ENCODE assay signal across 13 cellular contexts in the genomic region with DNA sequence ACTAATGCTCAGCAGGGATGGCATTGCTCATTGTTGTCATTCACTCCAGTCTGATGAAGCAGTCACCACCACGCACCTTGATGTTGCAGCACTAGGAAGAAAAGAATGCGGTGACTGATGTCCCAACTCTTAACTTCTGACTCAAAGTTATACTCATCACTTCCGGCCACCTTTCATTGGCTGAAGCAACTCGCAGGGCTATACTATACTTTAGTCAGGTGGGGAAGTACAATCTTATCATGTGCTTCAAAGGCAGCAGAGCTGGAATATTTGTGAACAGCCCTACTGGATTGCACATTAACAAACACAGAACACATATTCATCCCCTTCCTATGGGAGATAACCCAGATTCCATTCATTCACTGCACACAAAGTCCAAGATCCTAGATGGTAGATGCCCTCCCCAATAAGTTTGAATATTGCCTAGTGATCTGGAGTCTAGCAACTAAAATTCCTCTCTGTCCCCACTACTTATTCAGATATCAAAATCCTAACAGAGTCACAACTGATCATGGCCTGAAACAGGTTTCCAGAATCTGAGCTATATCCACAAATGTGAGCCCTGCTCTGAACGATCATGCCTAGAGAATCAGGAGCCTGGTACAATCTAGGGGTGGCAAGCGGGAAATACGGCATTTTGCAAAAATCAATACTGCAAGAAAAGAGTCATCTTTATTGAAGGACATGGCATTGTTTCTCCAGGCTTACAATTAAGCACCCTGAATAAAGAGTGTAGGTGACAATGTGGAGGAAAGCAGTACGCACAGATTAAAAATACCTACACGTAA. TPM values are rescaled to one million over a fixed set of nuclear protein-coding genes. Genes with fewer than 3 reads are reported as not detected.
DNase-seq lines count a peak whose midpoint lies in the region; ATAC-seq, FAIRE-seq and TF ChIP-seq lines count a peak whose summit lies in the region.
"Had no signal": no experiment of that assay in that cellular context is flagged by ENCODE, and none has a peak within 500 bp of the region (broad histone marks: within the 10 kb centered on the region; RNA-seq: fewer than 3 reads in every experiment).

No MANE protein-coding gene starts in this region.

- TF ChIP-seq CTCF in fibroblast of mammary gland (conservative IDR thresholded peaks at IDR 0.05; ENCODE audit: control insufficient read depth, insufficient read depth, low read depth, low read length) (no peak), thyroid gland (IDR thresholded peaks at IDR 0.05) (no peak)

- 87 to 96% methylated on average over 9 of the region's 9 CpGs for WGBS in thyroid gland, 2 donors

- intact Hi-C loops in thyroid gland (cut with DNase I) = no loop called here

- DNase-seq in activated naive CD4-positive, alpha-beta T cell treated with anti-CD3 and anti-CD28 coated beads, Interleukin-2, amount 50 U/mL, for 72 hours (ENCODE audit: low spot score in 2 of 2) = no peak
- no peak for DNase-seq in activated naive CD4-positive, alpha-beta T cell treated with anti-CD3 and anti-CD28 coated beads, Interleukin-2, amount 10 ng/mL, durations not matched to agents 7 days and 5 days
- DNase-seq in RCC 7860 (ENCODE audit: low spot score) (peak; percentile 96), fibroblast of mammary gland (ENCODE audit: low read depth) (peak; percentile 72), urothelium cell line (ENCODE audit: low spot score) (peak; percentile 39), thyroid gland (no peak)
- DNase-seq: activated T-cell treated with anti-CD3 and anti-CD28 coated beads for 4 hours; BE2C; NCI-H1436 treated with DMSO at 0.1 percent for 48 hours; stimulated activated naive CD4-positive, alpha-beta T cell treated with Interleukin-2 at 50 U/mL for 16 hours had no signal

- H3K9me3 Mint-ChIP-seq in activated naive CD4-positive, alpha-beta T cell treated with anti-CD3 and anti-CD28 coated beads, Interleukin-2, amount 50 U/mL, for 72 hours = no peaks in the 10 kb centered on the region
- no peaks in the 10 kb centered on the region for H3K9me3 Mint-ChIP-seq in activated naive CD4-positive, alpha-beta T cell treated with anti-CD3 and anti-CD28 coated beads, Interleukin-2, amount 10 ng/mL, durations not matched to agents 7 days and 5 days
- H3K9me3 Mint-ChIP-seq: central memory CD8-positive, alpha-beta T cell had no signal

- no peaks in the 10 kb centered on the region for H3K9me3 ChIP-seq in thyroid gland
- H3K9me3 ChIP-seq: BE2C had no signal

- H3K36me3 ChIP-seq in thyroid gland = no peaks in the 10 kb centered on the region
- H3K36me3 ChIP-seq: BE2C had no signal

- no peak overlapping the region for H3K27ac Mint-ChIP-seq in activated naive CD4-positive, alpha-beta T cell treated with anti-CD3 and anti-CD28 coated beads, Interleukin-2, amount 50 U/mL, for 72 hours
- H3K27ac Mint-ChIP-seq in activated naive CD4-positive, alpha-beta T cell treated with anti-CD3 and anti-CD28 coated beads, Interleukin-2, amount 10 ng/mL, durations not matched to agents 7 days and 5 days = no peak overlapping the region

- CTCF ChIA-PET in activated naive CD4-positive, alpha-beta T cell treated with anti-CD3 and anti-CD28 coated beads, Interleukin-2, amount 10 ng/mL, durations not matched to agents 7 days and 5 days (lab: Charles Lee) = no interaction called here

- peaks cover 4 to 6% of the 10 kb centered on the region in 2 donors for H3K36me3 Mint-ChIP-seq in activated naive CD4-positive, alpha-beta T cell treated with anti-CD3 and anti-CD28 coated beads, Interleukin-2, amount 50 U/mL, for 72 hours
- H3K36me3 Mint-ChIP-seq in activated naive CD4-positive, alpha-beta T cell treated with anti-CD3 and anti-CD28 coated beads, Interleukin-2, amount 10 ng/mL, durations not matched to agents 7 days and 5 days = peaks cover 2% of the 10 kb centered on the region

- H3K27me3 ChIP-seq in thyroid gland = no peaks in the 10 kb centered on the region
- H3K27me3 ChIP-seq: BE2C had no signal

- H3K4me3 Mint-ChIP-seq in activated naive CD4-positive, alpha-beta T cell treated with anti-CD3 and anti-CD28 coated beads, Interleukin-2, amount 10 ng/mL, durations not matched to agents 7 days and 5 days = no peak overlapping the region
- H3K4me3 Mint-ChIP-seq: central memory CD8-positive, alpha-beta T cell had no signal

- H3K4me1 Mint-ChIP-seq in activated naive CD4-positive, alpha-beta T cell treated with anti-CD3 and anti-CD28 coated beads, Interleukin-2, amount 10 ng/mL, durations not matched to agents 7 days and 5 days = peaks cover 13% of the 10 kb centered on the region

- no peak for TF ChIP-seq POLR2A in thyroid gland (IDR thresholded peaks at IDR 0.05)

- peaks cover 0 to 4% of the 10 kb centered on the region in 2 donors for H3K4me1 ChIP-seq in thyroid gland
- H3K4me1 ChIP-seq: BE2C had no signal

- FAIRE-seq in RCC 7860 (lab: Jason Lieb, UNC) = peak; percentile 89
- no peak for FAIRE-seq in urothelium cell line (lab: Jason Lieb, UNC)

- H3K4me3 ChIP-seq in fibroblast of mammary gland (ENCODE audit: control insufficient read depth, low read depth, low read length) (no peak overlapping the region), thyroid gland (replicated peaks in 1 of 3) (no peak overlapping the region)

- no peak overlapping the region for H3K27ac ChIP-seq in thyroid gland

- ATAC-seq in activated naive CD4-positive, alpha-beta T cell treated with anti-CD3 and anti-CD28 coated beads, Interleukin-2, amount 50 U/mL, for 72 hours = peak; percentile 7 to 12
- ATAC-seq in GM18873 (IDR thresholded peaks at IDR 0.05; ENCODE audit: low FRiP score, unreplicated experiment) = no peak
- no peak for ATAC-seq in HG03159 (IDR thresholded peaks at IDR 0.05; ENCODE audit: unreplicated experiment)

- peaks cover 35% of the 10 kb centered on the region for H3K27me3 Mint-ChIP-seq in activated naive CD4-positive, alpha-beta T cell treated with anti-CD3 and anti-CD28 coated beads, Interleukin-2, amount 10 ng/mL, durations not matched to agents 7 days and 5 days
- H3K27me3 Mint-ChIP-seq: central memory CD8-positive, alpha-beta T cell had no signal

RNA-seq across cellular contexts. Expression of a gene that starts 3.4 kb away (rescaled TPM):
- total RNA-seq in activated naive CD4-positive, alpha-beta T cell treated with anti-CD3 and anti-CD28 coated beads, Interleukin-2, amount 50 U/mL, for 72 hours = 10 to 100 TPM in 1 of 2 donors, 1 to 10 TPM in 1; 3.9 to 27.7 TPM
- 100 to 1,000 TPM in 1 of 4 donors, 10 to 100 TPM in 3; 41.7 to 101 (median 73.3) TPM for total RNA-seq in thyroid gland

Comparison
In these comparisons a context has a peak if more than half of its experiments do, and no peak if none do; other contexts are left out.
1. ATAC-seq: peak in activated naive CD4-positive, alpha-beta T cell treated with anti-CD3 and anti-CD28 coated beads, Interleukin-2, amount 50 U/mL, for 72 hours (2 of 2); none in GM18873 (single experiment) and HG03159 (single experiment).
2. DNase-seq: peak in RCC 7860 (single experiment), fibroblast of mammary gland (single experiment) and urothelium cell line (single experiment); none in activated naive CD4-positive, alpha-beta T cell treated with anti-CD3 and anti-CD28 coated beads, Interleukin-2, amount 50 U/mL, for 72 hours (0 of 2), activated naive CD4-positive, alpha-beta T cell treated with anti-CD3 and anti-CD28 coated beads, Interleukin-2, amount 10 ng/mL, durations not matched to agents 7 days and 5 days (single experiment) and thyroid gland (0 of 2).